Comparison of ENCODE assay signal across 19 cellular contexts in the genomic region with DNA sequence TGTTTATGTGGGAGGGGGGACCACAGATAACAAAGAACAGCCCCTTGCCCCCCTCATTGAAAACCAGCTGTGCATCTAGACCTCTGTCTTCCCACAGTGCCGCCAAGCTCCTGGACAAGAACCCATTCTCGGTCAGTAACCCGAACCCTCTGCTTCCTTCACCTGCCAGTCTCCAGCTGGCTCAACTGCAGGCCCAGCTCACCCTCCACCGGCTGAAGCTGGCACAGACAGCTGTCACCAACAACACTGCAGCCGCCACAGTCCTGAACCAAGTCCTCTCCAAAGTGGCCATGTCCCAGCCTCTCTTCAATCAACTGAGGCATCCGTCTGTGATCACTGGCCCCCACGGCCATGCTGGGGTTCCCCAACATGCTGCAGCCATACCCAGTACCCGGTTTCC.
DNase-seq lines count a peak whose midpoint lies in the region; ATAC-seq lines count a peak whose summit lies in the region.
"Had no signal": no experiment of that assay in that cellular context is flagged by ENCODE, and none has a peak within 500 bp of the region (broad histone marks: within the 10 kb centered on the region; RNA-seq: fewer than 3 reads in every experiment).

No MANE protein-coding gene starts in this region.

- peaks cover 0 to 16% (median 0%) of the 10 kb centered on the region in 5 donors for H3K36me3 Mint-ChIP-seq in naive thymus-derived CD4-positive, alpha-beta T cell
- H3K36me3 Mint-ChIP-seq: memory B cell, natural killer cell had no signal

- H3K9me3 ChIP-seq in naive thymus-derived CD4-positive, alpha-beta T cell (ENCODE audit: control insufficient read depth in 2 of 3, low read length in 3 of 3) = no peaks in the 10 kb centered on the region
- H3K9me3 ChIP-seq: upper lobe of right lung had no signal

- CTCF ChIA-PET in naive thymus-derived CD4-positive, alpha-beta T cell (lab: Charles Lee) = interaction anchor here (0.9 kb wide), 1 partner anchor 22 kb away, joined by 6 read pairs; no protein-coding TSS in a partner anchor

- no peaks in the 10 kb centered on the region for H3K27me3 ChIP-seq in naive thymus-derived CD4-positive, alpha-beta T cell (ENCODE audit: control insufficient read depth in 2 of 2, insufficient read depth in 2 of 2, low read length in 2 of 2)

- intact Hi-C loops in naive thymus-derived CD4-positive, alpha-beta T cell (cut with micrococcal nuclease) = no loop called here

- no peak for ATAC-seq in naive thymus-derived CD4-positive, alpha-beta T cell
- ATAC-seq in HG02885 (IDR thresholded peaks at IDR 0.05; ENCODE audit: poor library complexity, unreplicated experiment) = no peak
- ATAC-seq: natural killer cell, upper lobe of right lung had no signal

- H3K4me3 Mint-ChIP-seq in naive thymus-derived CD4-positive, alpha-beta T cell = no peak overlapping the region
- H3K4me3 Mint-ChIP-seq: activated CD4-positive, alpha-beta memory T cell treated with anti-CD3 and anti-CD28 coated beads for 36 hours; memory B cell; natural killer cell had no signal

- H3K36me3 ChIP-seq in naive thymus-derived CD4-positive, alpha-beta T cell (ENCODE audit: control insufficient read depth in 2 of 3, insufficient read depth in 3 of 3, low read length in 3 of 3) = no peaks in the 10 kb centered on the region
- H3K36me3 ChIP-seq: upper lobe of right lung had no signal

- H3K4me1 Mint-ChIP-seq in naive thymus-derived CD4-positive, alpha-beta T cell = peaks cover 0 to 67% (median 46%) of the 10 kb centered on the region in 7 donors
- H3K4me1 Mint-ChIP-seq: memory B cell, natural killer cell had no signal

- peaks cover 4 to 21% of the 10 kb centered on the region in 2 donors for H3K4me1 ChIP-seq in naive thymus-derived CD4-positive, alpha-beta T cell (ENCODE audit: control insufficient read depth in 2 of 2, insufficient read depth in 2 of 2, low read length in 2 of 2)
- H3K4me1 ChIP-seq: upper lobe of right lung had no signal

- H3K9me3 Mint-ChIP-seq in naive thymus-derived CD4-positive, alpha-beta T cell = peaks cover 0 to 12% (median 0%) of the 10 kb centered on the region in 11 donors
- H3K9me3 Mint-ChIP-seq: memory B cell, natural killer cell had no signal

- no peak overlapping the region for H3K27ac ChIP-seq in naive thymus-derived CD4-positive, alpha-beta T cell (ENCODE audit: low read depth, low read length)
- H3K27ac ChIP-seq: C4-2B, upper lobe of right lung had no signal

- H3K4me3 ChIP-seq in naive thymus-derived CD4-positive, alpha-beta T cell (ENCODE audit: low read length) = no peak overlapping the region
- H3K4me3 ChIP-seq: upper lobe of right lung had no signal

- H3K27me3 Mint-ChIP-seq in naive thymus-derived CD4-positive, alpha-beta T cell = no peaks in the 10 kb centered on the region
- H3K27me3 Mint-ChIP-seq: activated CD4-positive, alpha-beta memory T cell treated with anti-CD3 and anti-CD28 coated beads for 36 hours; memory B cell had no signal

- DNase-seq in DMS 273 treated with DMSO at 0.1 percent for 48 hours (lab: John Stamatoyannopoulos, UW) (peak; percentile 26), NCI-H187 treated with DMSO at 0.1 percent for 48 hours (lab: John Stamatoyannopoulos, UW) (peak; percentile 38), SHP77 (lab: John Stamatoyannopoulos, UW) (peak; percentile 29 to 73), occipital lobe (lab: John Stamatoyannopoulos, UW) (no peak)
- DNase-seq in naive thymus-derived CD4-positive, alpha-beta T cell = no peak
- DNase-seq in NK-92 treated with Interleukin-12 subunit alpha and Interleukin-12 subunit beta, amount 100 ng/mL, for 24 hours (lab: John Stamatoyannopoulos, UW) = no peak
- DNase-seq: activated CD4-positive, alpha-beta memory T cell treated with anti-CD3 and anti-CD28 coated beads for 36 hours; activated gamma-delta T cell treated with Interleukin-2 at 50 U/mL for 16 hours; activated T-cell treated with anti-CD3 and anti-CD28 coated beads for 4 hours; cortex of kidney; GDM1; MM.1S; natural killer cell; NCI-H1694; NCI-H524 treated with DMSO at 0.1 percent for 48 hours; upper lobe of right lung had no signal

- H3K27ac Mint-ChIP-seq in naive thymus-derived CD4-positive, alpha-beta T cell = peak overlapping the region in 5 of 9 donors; percentile 48 to 92 (median 83)
- H3K27ac Mint-ChIP-seq: activated CD4-positive, alpha-beta memory T cell treated with anti-CD3 and anti-CD28 coated beads for 36 hours; memory B cell; natural killer cell had no signal

- POLR2A ChIA-PET in naive thymus-derived CD4-positive, alpha-beta T cell (lab: Charles Lee) = interaction anchor here (0.9 to 1.1 kb wide), 2 partner anchors 20 to 23 kb away, joined by 3 to 4 read pairs; no protein-coding TSS in a partner anchor

Comparison
In these comparisons a context has a peak if more than half of its experiments do, and no peak if none do; other contexts are left out.
1. DNase-seq: peak in DMS 273 treated with DMSO at 0.1 percent for 48 hours (single experiment), NCI-H187 treated with DMSO at 0.1 percent for 48 hours (single experiment) and SHP77 (2 of 2); none in naive thymus-derived CD4-positive, alpha-beta T cell (0 of 9), occipital lobe (single experiment) and NK-92 treated with Interleukin-12 subunit alpha and Interleukin-12 subunit beta, amount 100 ng/mL, for 24 hours (single experiment).